In the genomic region with DNA sequence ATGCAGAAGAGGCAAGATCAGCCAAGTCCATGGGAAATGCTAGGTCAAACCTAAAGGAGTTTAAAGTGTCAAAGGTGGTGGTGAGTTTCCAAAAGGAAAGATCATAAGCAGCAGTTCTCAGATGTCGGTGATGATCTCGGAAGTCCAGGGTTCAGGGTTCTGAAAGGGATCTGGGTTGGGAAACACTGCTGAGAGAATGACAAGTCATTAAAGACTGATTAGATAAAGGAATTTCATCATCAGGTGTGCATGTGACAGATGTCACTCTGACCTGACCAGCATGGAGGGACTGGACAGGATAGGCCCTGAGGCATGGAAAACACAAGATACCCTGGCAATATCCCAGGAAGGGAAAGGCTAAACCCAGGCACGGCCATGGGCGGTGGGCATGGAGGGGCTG, we compare ENCODE assay signal across 1 cellular context.
TF ChIP-seq lines count a peak whose summit lies in the region.

No MANE protein-coding gene starts in this region.

TF ChIP-seq in HepG2, 621 proteins besides CTCF, POLR2A, EP300 and RAD21 (continued from another document and continues in another):
- TF ChIP-seq ETV5 (CRISPR knock-in tag; IDR thresholded peaks at IDR 0.05; ENCODE audit: borderline replicate concordance): no peak; the same call in 1 of the 2 replicates
- TF ChIP-seq ZFP1 (CRISPR knock-in tag; IDR thresholded peaks at IDR 0.05): no peak
- TF ChIP-seq ZSCAN21 (CRISPR knock-in tag; IDR thresholded peaks at IDR 0.05; ENCODE audit: borderline replicate concordance): no peak
- no peak for TF ChIP-seq ZNF235 (CRISPR knock-in tag; IDR thresholded peaks at IDR 0.05; ENCODE audit: borderline replicate concordance)
- no peak for TF ChIP-seq RXRA (CRISPR knock-in tag; IDR thresholded peaks at IDR 0.05)
- no peak for TF ChIP-seq PAWR (CRISPR knock-in tag; IDR thresholded peaks at IDR 0.05; ENCODE audit: borderline replicate concordance)
- TF ChIP-seq ZNF720 (CRISPR knock-in tag; IDR thresholded peaks at IDR 0.05): no peak
- no peak for TF ChIP-seq STAG1 (CRISPR knock-in tag; IDR thresholded peaks at IDR 0.05)
- TF ChIP-seq ZFY (CRISPR knock-in tag; IDR thresholded peaks at IDR 0.05): no peak
- TF ChIP-seq ZNF337 (CRISPR knock-in tag; IDR thresholded peaks at IDR 0.05; ENCODE audit: borderline replicate concordance, low read depth): no peak
- TF ChIP-seq, protein P1, sequence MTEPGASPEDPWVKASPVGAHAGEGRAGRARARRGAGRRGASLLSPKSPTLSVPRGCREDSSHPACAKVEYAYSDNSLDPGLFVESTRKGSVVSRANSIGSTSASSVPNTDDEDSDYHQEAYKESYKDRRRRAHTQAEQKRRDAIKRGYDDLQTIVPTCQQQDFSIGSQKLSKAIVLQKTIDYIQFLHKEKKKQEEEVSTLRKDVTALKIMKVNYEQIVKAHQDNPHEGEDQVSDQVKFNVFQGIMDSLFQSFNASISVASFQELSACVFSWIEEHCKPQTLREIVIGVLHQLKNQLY (CRISPR knock-in tag; IDR thresholded peaks at IDR 0.05): no peak; the same call in 1 of the 2 replicates
- TF ChIP-seq, protein P2, sequence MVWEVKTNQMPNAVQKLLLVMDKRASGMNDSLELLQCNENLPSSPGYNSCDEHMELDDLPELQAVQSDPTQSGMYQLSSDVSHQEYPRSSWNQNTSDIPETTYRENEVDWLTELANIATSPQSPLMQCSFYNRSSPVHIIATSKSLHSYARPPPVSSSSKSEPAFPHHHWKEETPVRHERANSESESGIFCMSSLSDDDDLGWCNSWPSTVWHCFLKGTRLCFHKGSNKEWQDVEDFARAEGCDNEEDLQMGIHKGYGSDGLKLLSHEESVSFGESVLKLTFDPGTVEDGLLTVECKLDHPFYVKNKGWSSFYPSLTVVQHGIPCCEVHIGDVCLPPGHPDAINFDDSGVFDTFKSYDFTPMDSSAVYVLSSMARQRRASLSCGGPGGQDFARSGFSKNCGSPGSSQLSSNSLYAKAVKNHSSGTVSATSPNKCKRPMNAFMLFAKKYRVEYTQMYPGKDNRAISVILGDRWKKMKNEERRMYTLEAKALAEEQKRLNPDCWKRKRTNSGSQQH (CRISPR knock-in tag; IDR thresholded peaks at IDR 0.05; ENCODE audit: low read depth): 0 out of 2 replicates have a peak, but pooled peaks have one; percentile 35
- no peak for TF ChIP-seq HOXA5 (CRISPR knock-in tag; IDR thresholded peaks at IDR 0.05)
- TF ChIP-seq FOXO1 (CRISPR knock-in tag; IDR thresholded peaks at IDR 0.05): no peak
- TF ChIP-seq POLR2AphosphoS2 (IDR thresholded peaks at IDR 0.05; ENCODE audit: low read depth, low read length): no peak
- TF ChIP-seq, protein P3, sequence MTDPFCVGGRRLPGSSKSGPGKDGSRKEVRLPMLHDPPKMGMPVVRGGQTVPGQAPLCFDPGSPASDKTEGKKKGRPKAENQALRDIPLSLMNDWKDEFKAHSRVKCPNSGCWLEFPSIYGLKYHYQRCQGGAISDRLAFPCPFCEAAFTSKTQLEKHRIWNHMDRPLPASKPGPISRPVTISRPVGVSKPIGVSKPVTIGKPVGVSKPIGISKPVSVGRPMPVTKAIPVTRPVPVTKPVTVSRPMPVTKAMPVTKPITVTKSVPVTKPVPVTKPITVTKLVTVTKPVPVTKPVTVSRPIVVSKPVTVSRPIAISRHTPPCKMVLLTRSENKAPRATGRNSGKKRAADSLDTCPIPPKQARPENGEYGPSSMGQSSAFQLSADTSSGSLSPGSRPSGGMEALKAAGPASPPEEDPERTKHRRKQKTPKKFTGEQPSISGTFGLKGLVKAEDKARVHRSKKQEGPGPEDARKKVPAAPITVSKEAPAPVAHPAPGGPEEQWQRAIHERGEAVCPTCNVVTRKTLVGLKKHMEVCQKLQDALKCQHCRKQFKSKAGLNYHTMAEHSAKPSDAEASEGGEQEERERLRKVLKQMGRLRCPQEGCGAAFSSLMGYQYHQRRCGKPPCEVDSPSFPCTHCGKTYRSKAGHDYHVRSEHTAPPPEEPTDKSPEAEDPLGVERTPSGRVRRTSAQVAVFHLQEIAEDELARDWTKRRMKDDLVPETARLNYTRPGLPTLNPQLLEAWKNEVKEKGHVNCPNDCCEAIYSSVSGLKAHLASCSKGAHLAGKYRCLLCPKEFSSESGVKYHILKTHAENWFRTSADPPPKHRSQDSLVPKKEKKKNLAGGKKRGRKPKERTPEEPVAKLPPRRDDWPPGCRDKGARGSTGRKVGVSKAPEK (CRISPR knock-in tag; IDR thresholded peaks at IDR 0.05; ENCODE audit: borderline replicate concordance): no peak
- no peak for TF ChIP-seq CREB1 (IDR thresholded peaks at IDR 0.05)
- peak; percentile 14; the same call in 1 of the 2 replicates for TF ChIP-seq CREB1 (CRISPR knock-in tag; IDR thresholded peaks at IDR 0.05)
- no peak for TF ChIP-seq SOX5 (CRISPR knock-in tag; IDR thresholded peaks at IDR 0.05; ENCODE audit: borderline replicate concordance)
- no peak for TF ChIP-seq ZNF563 (CRISPR knock-in tag; IDR thresholded peaks at IDR 0.05)
- TF ChIP-seq NFRKB (IDR thresholded peaks at IDR 0.05): no peak
- TF ChIP-seq, protein P4, sequence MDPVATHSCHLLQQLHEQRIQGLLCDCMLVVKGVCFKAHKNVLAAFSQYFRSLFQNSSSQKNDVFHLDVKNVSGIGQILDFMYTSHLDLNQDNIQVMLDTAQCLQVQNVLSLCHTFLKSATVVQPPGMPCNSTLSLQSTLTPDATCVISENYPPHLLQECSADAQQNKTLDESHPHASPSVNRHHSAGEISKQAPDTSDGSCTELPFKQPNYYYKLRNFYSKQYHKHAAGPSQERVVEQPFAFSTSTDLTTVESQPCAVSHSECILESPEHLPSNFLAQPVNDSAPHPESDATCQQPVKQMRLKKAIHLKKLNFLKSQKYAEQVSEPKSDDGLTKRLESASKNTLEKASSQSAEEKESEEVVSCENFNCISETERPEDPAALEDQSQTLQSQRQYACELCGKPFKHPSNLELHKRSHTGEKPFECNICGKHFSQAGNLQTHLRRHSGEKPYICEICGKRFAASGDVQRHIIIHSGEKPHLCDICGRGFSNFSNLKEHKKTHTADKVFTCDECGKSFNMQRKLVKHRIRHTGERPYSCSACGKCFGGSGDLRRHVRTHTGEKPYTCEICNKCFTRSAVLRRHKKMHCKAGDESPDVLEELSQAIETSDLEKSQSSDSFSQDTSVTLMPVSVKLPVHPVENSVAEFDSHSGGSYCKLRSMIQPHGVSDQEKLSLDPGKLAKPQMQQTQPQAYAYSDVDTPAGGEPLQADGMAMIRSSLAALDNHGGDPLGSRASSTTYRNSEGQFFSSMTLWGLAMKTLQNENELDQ (CRISPR knock-in tag; IDR thresholded peaks at IDR 0.05; ENCODE audit: borderline replicate concordance): no peak
- TF ChIP-seq PRMT3 (CRISPR knock-in tag; IDR thresholded peaks at IDR 0.05; ENCODE audit: borderline replicate concordance, low read depth): no peak
- TF ChIP-seq IRX3 (CRISPR knock-in tag; IDR thresholded peaks at IDR 0.05; ENCODE audit: borderline replicate concordance, low read depth): no peak
- TF ChIP-seq RBM22 (optimal IDR thresholded peaks at IDR 0.05; ENCODE audit: low read length): no peak
- TF ChIP-seq MEIS2 (CRISPR knock-in tag; IDR thresholded peaks at IDR 0.05): 0 out of 2 replicates have a peak, but pooled peaks have one; percentile 34
- TF ChIP-seq ZNF879 (CRISPR knock-in tag; IDR thresholded peaks at IDR 0.05): no peak
- no peak for TF ChIP-seq MEIS1 (CRISPR knock-in tag; IDR thresholded peaks at IDR 0.05; ENCODE audit: borderline replicate concordance)
- TF ChIP-seq, protein P5, sequence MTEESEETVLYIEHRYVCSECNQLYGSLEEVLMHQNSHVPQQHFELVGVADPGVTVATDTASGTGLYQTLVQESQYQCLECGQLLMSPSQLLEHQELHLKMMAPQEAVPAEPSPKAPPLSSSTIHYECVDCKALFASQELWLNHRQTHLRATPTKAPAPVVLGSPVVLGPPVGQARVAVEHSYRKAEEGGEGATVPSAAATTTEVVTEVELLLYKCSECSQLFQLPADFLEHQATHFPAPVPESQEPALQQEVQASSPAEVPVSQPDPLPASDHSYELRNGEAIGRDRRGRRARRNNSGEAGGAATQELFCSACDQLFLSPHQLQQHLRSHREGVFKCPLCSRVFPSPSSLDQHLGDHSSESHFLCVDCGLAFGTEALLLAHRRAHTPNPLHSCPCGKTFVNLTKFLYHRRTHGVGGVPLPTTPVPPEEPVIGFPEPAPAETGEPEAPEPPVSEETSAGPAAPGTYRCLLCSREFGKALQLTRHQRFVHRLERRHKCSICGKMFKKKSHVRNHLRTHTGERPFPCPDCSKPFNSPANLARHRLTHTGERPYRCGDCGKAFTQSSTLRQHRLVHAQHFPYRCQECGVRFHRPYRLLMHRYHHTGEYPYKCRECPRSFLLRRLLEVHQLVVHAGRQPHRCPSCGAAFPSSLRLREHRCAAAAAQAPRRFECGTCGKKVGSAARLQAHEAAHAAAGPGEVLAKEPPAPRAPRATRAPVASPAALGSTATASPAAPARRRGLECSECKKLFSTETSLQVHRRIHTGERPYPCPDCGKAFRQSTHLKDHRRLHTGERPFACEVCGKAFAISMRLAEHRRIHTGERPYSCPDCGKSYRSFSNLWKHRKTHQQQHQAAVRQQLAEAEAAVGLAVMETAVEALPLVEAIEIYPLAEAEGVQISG (CRISPR knock-in tag; IDR thresholded peaks at IDR 0.05): no peak
- TF ChIP-seq, protein P6, sequence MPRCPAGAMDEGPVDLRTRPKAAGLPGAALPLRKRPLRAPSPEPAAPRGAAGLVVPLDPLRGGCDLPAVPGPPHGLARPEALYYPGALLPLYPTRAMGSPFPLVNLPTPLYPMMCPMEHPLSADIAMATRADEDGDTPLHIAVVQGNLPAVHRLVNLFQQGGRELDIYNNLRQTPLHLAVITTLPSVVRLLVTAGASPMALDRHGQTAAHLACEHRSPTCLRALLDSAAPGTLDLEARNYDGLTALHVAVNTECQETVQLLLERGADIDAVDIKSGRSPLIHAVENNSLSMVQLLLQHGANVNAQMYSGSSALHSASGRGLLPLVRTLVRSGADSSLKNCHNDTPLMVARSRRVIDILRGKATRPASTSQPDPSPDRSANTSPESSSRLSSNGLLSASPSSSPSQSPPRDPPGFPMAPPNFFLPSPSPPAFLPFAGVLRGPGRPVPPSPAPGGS (CRISPR knock-in tag; IDR thresholded peaks at IDR 0.05): no peak
- no peak for TF ChIP-seq ZNF264 (CRISPR knock-in tag; IDR thresholded peaks at IDR 0.05)
- TF ChIP-seq KLF16 (CRISPR knock-in tag; IDR thresholded peaks at IDR 0.05): no peak
- TF ChIP-seq, protein P7, sequence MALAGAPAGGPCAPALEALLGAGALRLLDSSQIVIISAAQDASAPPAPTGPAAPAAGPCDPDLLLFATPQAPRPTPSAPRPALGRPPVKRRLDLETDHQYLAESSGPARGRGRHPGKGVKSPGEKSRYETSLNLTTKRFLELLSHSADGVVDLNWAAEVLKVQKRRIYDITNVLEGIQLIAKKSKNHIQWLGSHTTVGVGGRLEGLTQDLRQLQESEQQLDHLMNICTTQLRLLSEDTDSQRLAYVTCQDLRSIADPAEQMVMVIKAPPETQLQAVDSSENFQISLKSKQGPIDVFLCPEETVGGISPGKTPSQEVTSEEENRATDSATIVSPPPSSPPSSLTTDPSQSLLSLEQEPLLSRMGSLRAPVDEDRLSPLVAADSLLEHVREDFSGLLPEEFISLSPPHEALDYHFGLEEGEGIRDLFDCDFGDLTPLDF (CRISPR knock-in tag; IDR thresholded peaks at IDR 0.05): no peak
- TF ChIP-seq, protein P8, sequence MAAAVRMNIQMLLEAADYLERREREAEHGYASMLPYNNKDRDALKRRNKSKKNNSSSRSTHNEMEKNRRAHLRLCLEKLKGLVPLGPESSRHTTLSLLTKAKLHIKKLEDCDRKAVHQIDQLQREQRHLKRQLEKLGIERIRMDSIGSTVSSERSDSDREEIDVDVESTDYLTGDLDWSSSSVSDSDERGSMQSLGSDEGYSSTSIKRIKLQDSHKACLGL (CRISPR knock-in tag; IDR thresholded peaks at IDR 0.05): no peak
- TF ChIP-seq, protein P9, sequence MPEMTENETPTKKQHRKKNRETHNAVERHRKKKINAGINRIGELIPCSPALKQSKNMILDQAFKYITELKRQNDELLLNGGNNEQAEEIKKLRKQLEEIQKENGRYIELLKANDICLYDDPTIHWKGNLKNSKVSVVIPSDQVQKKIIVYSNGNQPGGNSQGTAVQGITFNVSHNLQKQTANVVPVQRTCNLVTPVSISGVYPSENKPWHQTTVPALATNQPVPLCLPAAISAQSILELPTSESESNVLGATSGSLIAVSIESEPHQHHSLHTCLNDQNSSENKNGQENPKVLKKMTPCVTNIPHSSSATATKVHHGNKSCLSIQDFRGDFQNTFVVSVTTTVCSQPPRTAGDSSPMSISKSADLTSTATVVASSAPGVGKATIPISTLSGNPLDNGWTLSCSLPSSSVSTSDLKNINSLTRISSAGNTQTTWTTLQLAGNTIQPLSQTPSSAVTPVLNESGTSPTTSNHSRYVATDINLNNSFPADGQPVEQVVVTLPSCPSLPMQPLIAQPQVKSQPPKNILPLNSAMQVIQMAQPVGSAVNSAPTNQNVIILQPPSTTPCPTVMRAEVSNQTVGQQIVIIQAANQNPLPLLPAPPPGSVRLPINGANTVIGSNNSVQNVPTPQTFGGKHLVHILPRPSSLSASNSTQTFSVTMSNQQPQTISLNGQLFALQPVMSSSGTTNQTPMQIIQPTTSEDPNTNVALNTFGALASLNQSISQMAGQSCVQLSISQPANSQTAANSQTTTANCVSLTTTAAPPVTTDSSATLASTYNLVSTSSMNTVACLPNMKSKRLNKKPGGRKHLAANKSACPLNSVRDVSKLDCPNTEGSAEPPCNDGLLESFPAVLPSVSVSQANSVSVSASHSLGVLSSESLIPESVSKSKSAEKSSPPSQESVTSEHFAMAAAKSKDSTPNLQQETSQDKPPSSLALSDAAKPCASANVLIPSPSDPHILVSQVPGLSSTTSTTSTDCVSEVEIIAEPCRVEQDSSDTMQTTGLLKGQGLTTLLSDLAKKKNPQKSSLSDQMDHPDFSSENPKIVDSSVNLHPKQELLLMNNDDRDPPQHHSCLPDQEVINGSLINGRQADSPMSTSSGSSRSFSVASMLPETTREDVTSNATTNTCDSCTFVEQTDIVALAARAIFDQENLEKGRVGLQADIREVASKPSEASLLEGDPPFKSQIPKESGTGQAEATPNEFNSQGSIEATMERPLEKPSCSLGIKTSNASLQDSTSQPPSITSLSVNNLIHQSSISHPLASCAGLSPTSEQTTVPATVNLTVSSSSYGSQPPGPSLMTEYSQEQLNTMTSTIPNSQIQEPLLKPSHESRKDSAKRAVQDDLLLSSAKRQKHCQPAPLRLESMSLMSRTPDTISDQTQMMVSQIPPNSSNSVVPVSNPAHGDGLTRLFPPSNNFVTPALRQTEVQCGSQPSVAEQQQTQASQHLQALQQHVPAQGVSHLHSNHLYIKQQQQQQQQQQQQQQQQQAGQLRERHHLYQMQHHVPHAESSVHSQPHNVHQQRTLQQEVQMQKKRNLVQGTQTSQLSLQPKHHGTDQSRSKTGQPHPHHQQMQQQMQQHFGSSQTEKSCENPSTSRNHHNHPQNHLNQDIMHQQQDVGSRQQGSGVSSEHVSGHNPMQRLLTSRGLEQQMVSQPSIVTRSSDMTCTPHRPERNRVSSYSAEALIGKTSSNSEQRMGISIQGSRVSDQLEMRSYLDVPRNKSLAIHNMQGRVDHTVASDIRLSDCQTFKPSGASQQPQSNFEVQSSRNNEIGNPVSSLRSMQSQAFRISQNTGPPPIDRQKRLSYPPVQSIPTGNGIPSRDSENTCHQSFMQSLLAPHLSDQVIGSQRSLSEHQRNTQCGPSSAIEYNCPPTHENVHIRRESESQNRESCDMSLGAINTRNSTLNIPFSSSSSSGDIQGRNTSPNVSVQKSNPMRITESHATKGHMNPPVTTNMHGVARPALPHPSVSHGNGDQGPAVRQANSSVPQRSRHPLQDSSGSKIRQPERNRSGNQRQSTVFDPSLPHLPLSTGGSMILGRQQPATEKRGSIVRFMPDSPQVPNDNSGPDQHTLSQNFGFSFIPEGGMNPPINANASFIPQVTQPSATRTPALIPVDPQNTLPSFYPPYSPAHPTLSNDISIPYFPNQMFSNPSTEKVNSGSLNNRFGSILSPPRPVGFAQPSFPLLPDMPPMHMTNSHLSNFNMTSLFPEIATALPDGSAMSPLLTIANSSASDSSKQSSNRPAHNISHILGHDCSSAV (CRISPR knock-in tag; IDR thresholded peaks at IDR 0.05; ENCODE audit: borderline replicate concordance): no peak
- TF ChIP-seq CREM (IDR thresholded peaks at IDR 0.05): 0 out of 2 replicates have a peak, but pooled peaks have one; percentile 25
- TF ChIP-seq CREM (CRISPR knock-in tag; IDR thresholded peaks at IDR 0.05): no peak
- TF ChIP-seq CEBPG (CRISPR knock-in tag; IDR thresholded peaks at IDR 0.05): peak; percentile 54; the same call in 1 of the 2 replicates
- TF ChIP-seq SMAD9 (CRISPR knock-in tag; IDR thresholded peaks at IDR 0.05): no peak
